In the genomic region with DNA sequence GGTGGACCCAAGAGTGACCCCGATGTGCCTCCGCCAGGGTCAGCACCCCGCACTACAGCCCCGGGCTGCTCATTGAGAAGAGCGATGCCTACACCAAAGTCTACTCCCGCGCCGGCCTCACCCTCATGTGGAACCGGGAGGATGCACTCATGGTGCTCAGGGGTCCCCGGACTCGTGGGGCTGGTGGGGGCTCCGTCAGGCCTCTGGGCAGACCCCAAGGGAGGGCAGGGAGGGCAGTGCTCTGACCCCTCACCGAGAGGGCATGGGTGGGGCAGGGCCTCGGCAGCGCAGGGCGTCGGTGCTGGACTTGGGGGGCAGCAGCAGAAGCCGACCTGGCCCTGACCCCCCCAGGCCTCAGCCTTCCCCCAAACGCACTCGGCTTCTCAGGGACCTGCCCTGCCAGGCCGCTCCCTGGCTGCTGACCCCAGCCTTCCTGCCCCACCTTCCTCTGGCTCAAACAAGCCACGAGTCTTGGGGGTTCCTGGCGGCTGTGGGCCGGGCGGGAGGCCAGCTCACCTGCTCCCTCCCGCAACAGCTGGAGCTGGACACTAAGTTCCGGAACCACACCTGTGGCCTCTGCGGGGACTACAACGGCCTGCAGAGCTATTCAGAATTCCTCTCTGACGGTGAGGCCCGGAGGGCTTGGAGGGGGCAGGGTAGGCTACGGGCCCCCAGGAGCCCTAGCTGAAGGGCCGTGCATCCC, we compare ENCODE assay signal across 25 cellular contexts. TPM values are rescaled to one million over a fixed set of nuclear protein-coding genes. Genes with fewer than 3 reads are reported as not detected.
DNase-seq lines count a peak whose midpoint lies in the region; ATAC-seq, FAIRE-seq and TF ChIP-seq lines count a peak whose summit lies in the region.
"Had no signal": no experiment of that assay in that cellular context is flagged by ENCODE, and none has a peak within 500 bp of the region (broad histone marks: within the 10 kb centered on the region; RNA-seq: fewer than 3 reads in every experiment).

No MANE protein-coding gene starts in this region.

- DNase-seq in activated T-cell treated with anti-CD3 and anti-CD28 coated beads, Interleukin-2, amount 50 U/mL, for 4 hours: peak; percentile 2
- DNase-seq in activated T-cell treated with anti-CD3 and anti-CD28 coated beads, Interleukin-2, amount 50 U/mL, for 48 hours: no peak
- DNase-seq in NT2/D1 (ENCODE audit: low read depth, low spot score) (no peak), kidney (peak; percentile 48), sciatic nerve (ENCODE audit: low spot score) (peak; percentile 42), amniotic stem cell (lab: John Stamatoyannopoulos, UW) (no peak)
- DNase-seq in stimulated activated naive B cell treated with anti-CD40 and anti-IgM and Interleukin-4, amounts not matched to agents 10 μg/mL and 1 μg/mL and 100 μg/mL, for 72 hours: no peak
- DNase-seq: activated CD4-positive, alpha-beta T cell treated with anti-CD3 and anti-CD28 coated beads for 4 hours; anterior cingulate cortex; central memory CD4-positive, alpha-beta T cell; NCI-H1092 treated with DMSO at 0.1 percent for 48 hours; NCI-H2029 treated with DMSO at 0.1 percent for 48 hours; NCI-H226; NCI-H774; OCI-M1; substantia nigra; T-cell had no signal

- peaks cover 25% of the 10 kb centered on the region for H3K4me1 ChIP-seq in NT2/D1 (ENCODE audit: insufficient read depth, insufficient read length)
- H3K4me1 ChIP-seq in kidney (ENCODE audit: control insufficient read depth in 1 of 2, insufficient read depth in 1 of 2, low read depth in 1 of 2, low read length in 2 of 2): no peaks in the 10 kb centered on the region

- H3K4me3 ChIP-seq in NT2/D1 (ENCODE audit: insufficient read length, low read depth) (no peak overlapping the region), kidney (ENCODE audit: low read length in 2 of 2) (no peak overlapping the region)
- H3K4me3 ChIP-seq: dorsolateral prefrontal cortex had no signal

- H3K27ac Mint-ChIP-seq in stimulated activated naive B cell treated with anti-CD40 and anti-IgM and Interleukin-4, amounts not matched to agents 10 μg/mL and 1 μg/mL and 100 μg/mL, for 72 hours: no peak overlapping the region
- H3K27ac Mint-ChIP-seq: T-cell had no signal

- no peak for FAIRE-seq in kidney (lab: Jason Lieb, UNC)
- FAIRE-seq: D721Med, TTC549 had no signal

- H3K9me3 ChIP-seq in NT2/D1 (ENCODE audit: insufficient read depth, low read length): no peaks in the 10 kb centered on the region
- H3K9me3 ChIP-seq in kidney (ENCODE audit: control insufficient read depth in 1 of 2, low read length in 2 of 2): no peaks in the 10 kb centered on the region

- no peaks in the 10 kb centered on the region for H3K4me1 Mint-ChIP-seq in activated T-cell treated with anti-CD3 and anti-CD28 coated beads, Interleukin-2, amount 50 U/mL, for 4 hours (ENCODE audit: low read depth)
- H3K4me1 Mint-ChIP-seq in stimulated activated naive B cell treated with anti-CD40 and anti-IgM and Interleukin-4, amounts not matched to agents 10 μg/mL and 1 μg/mL and 100 μg/mL, for 72 hours: no peaks in the 10 kb centered on the region
- H3K4me1 Mint-ChIP-seq: T-cell had no signal

- H3K36me3 ChIP-seq in NT2/D1 (ENCODE audit: insufficient read depth, insufficient read length, low read length): no peaks in the 10 kb centered on the region
- no peaks in the 10 kb centered on the region for H3K36me3 ChIP-seq in kidney (ENCODE audit: control insufficient read depth in 1 of 2, insufficient read depth in 2 of 2, low read length in 2 of 2)

- no peaks in the 10 kb centered on the region for H3K9me3 Mint-ChIP-seq in activated T-cell treated with anti-CD3 and anti-CD28 coated beads, Interleukin-2, amount 50 U/mL, for 4 hours
- no peaks in the 10 kb centered on the region for H3K9me3 Mint-ChIP-seq in stimulated activated naive B cell treated with anti-CD40 and anti-IgM and Interleukin-4, amounts not matched to agents 10 μg/mL and 1 μg/mL and 100 μg/mL, for 72 hours
- H3K9me3 Mint-ChIP-seq: T-cell had no signal

- H3K27me3 Mint-ChIP-seq in activated T-cell treated with anti-CD3 and anti-CD28 coated beads, Interleukin-2, amount 50 U/mL, for 4 hours (ENCODE audit: low read depth): peaks cover 5% of the 10 kb centered on the region
- H3K27me3 Mint-ChIP-seq in stimulated activated naive B cell treated with anti-CD40 and anti-IgM and Interleukin-4, amounts not matched to agents 10 μg/mL and 1 μg/mL and 100 μg/mL, for 72 hours: peaks cover 4% of the 10 kb centered on the region in 2 donors

- no peaks in the 10 kb centered on the region for H3K36me3 Mint-ChIP-seq in activated T-cell treated with anti-CD3 and anti-CD28 coated beads, Interleukin-2, amount 50 U/mL, for 4 hours (ENCODE audit: insufficient read depth)
- H3K36me3 Mint-ChIP-seq in stimulated activated naive B cell treated with anti-CD40 and anti-IgM and Interleukin-4, amounts not matched to agents 10 μg/mL and 1 μg/mL and 100 μg/mL, for 72 hours: no peaks in the 10 kb centered on the region
- H3K36me3 Mint-ChIP-seq: T-cell had no signal

- TF ChIP-seq CTCF in kidney (IDR thresholded peaks at IDR 0.05; ENCODE audit: borderline replicate concordance, extremely low read depth, insufficient read depth): no peak

- intact Hi-C loops in kidney (cut with DNase I) (no loop called here), sciatic nerve (cut with DNase I) (no loop called here)

- no peaks in the 10 kb centered on the region for H3K27me3 ChIP-seq in NT2/D1 (ENCODE audit: insufficient read depth, insufficient read length)

- H3K4me3 Mint-ChIP-seq in activated T-cell treated with anti-CD3 and anti-CD28 coated beads, Interleukin-2, amount 50 U/mL, for 4 hours: no peak overlapping the region
- H3K4me3 Mint-ChIP-seq in stimulated activated naive B cell treated with anti-CD40 and anti-IgM and Interleukin-4, amounts not matched to agents 10 μg/mL and 1 μg/mL and 100 μg/mL, for 72 hours: no peak overlapping the region
- H3K4me3 Mint-ChIP-seq: T-cell had no signal

- no peak overlapping the region for H3K27ac ChIP-seq in kidney (ENCODE audit: low read depth in 2 of 2, low read length in 2 of 2)
- H3K27ac ChIP-seq: dorsolateral prefrontal cortex, HL-60 had no signal

- no peak for ATAC-seq in activated T-cell treated with anti-CD3 and anti-CD28 coated beads, Interleukin-2, amount 50 U/mL, for 4 hours
- ATAC-seq in sciatic nerve (no peak), HG02885 (IDR thresholded peaks at IDR 0.05; ENCODE audit: poor library complexity, unreplicated experiment) (no peak)
- no peak for ATAC-seq in stimulated activated naive B cell treated with anti-CD40 and anti-IgM and Interleukin-4, amounts not matched to agents 10 μg/mL and 1 μg/mL and 100 μg/mL, for 72 hours (replicated peaks)
- ATAC-seq: T-cell had no signal

- H3K9ac ChIP-seq in NT2/D1 (ENCODE audit: insufficient read length, low read depth) (peak overlapping the region; percentile 4), kidney (ENCODE audit: low read length in 2 of 2) (no peak overlapping the region)

RNA-seq across cellular contexts. Expression of a gene that starts 2.9 kb away (rescaled TPM):
- under 1 TPM; 0.08 to 0.30 (median 0.24) TPM for total RNA-seq in activated T-cell treated with anti-CD3 and anti-CD28 coated beads, Interleukin-2, amount 50 U/mL, for 4 hours
- not detected for total RNA-seq in kidney
- polyA plus RNA-seq in kidney (ENCODE audit: insufficient read depth, low read depth, low replicate concordance): not detected
- not detected for total RNA-seq in sciatic nerve
- total RNA-seq: H4, mononuclear cell, urinary bladder had no signal

RNA-seq across cellular contexts. Expression of a gene that starts 41.0 kb away (rescaled TPM):
- under 1 TPM in 1 of 3 donors, not detected in 2; 0.30 TPM for total RNA-seq in activated T-cell treated with anti-CD3 and anti-CD28 coated beads, Interleukin-2, amount 50 U/mL, for 4 hours
- total RNA-seq in kidney (3.0 TPM), sciatic nerve (not detected)
- 1.1 TPM for polyA plus RNA-seq in kidney (ENCODE audit: insufficient read depth, low read depth, low replicate concordance)
- total RNA-seq: dorsolateral prefrontal cortex, H4, urinary bladder had no signal
- polyA plus RNA-seq: urinary bladder had no signal

Comparison
In these comparisons a context has a peak if more than half of its experiments do, and no peak if none do; other contexts are left out.
1. DNase-seq: peak in activated T-cell treated with anti-CD3 and anti-CD28 coated beads, Interleukin-2, amount 50 U/mL, for 4 hours (single experiment), kidney (single experiment) and sciatic nerve (single experiment); none in activated T-cell treated with anti-CD3 and anti-CD28 coated beads, Interleukin-2, amount 50 U/mL, for 48 hours (0 of 2), NT2/D1 (single experiment), amniotic stem cell (single experiment) and stimulated activated naive B cell treated with anti-CD40 and anti-IgM and Interleukin-4, amounts not matched to agents 10 μg/mL and 1 μg/mL and 100 μg/mL, for 72 hours (single experiment).